8 cellular contexts compared by ENCODE assay signal in the genomic region with DNA sequence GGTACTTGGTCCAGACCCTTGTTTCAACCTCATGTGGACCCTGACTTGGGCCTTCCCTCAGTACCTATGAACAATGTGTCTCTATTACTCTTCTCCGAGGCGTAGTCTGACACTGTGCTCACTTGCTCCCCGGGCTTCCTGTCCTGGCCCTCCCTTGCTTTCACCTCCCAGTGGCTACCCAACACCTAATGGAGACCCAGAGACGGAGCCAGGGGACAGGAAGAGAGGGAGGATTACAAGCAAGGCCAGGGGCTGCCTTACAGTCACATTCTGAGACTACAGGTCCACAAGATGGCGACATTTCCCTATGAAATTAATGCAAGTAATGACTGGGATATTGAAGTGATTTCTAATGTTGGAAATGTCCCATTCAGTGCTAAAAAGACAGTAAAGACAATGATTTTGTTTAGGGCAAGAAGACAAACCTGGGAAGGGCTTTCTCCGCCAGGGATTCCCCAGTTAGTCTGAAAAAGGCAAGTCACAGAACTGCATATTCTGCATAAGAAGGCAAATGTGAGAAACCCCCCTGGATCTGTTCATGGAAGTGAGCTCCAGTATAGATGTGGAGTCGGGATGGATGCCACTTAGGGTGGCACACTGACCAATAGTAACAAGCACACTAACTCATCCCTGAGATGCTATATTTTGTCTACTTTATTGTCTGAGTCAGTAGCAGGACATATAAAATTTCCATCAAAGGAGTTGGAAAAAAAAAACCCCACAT. TPM values are rescaled to one million over a fixed set of nuclear protein-coding genes. Genes with fewer than 3 reads are reported as not detected.
DNase-seq lines count a peak whose midpoint lies in the region; ATAC-seq and TF ChIP-seq lines count a peak whose summit lies in the region.

No MANE protein-coding gene starts in this region.

- 59% methylated on average over 7 of the region's 7 CpGs for WGBS in lung, 2 donors

- no peak overlapping the region for H3K27ac ChIP-seq in lung (ENCODE audit: low read depth in 1 of 2, low read length in 1 of 2)

- no peaks in the 10 kb centered on the region for H3K9me3 ChIP-seq in lung (ENCODE audit: control insufficient read depth in 2 of 2, insufficient read depth in 1 of 2, low read length in 1 of 2)

- H3K4me1 ChIP-seq in lung (ENCODE audit: control insufficient read depth in 2 of 2, insufficient read depth in 2 of 2, low read length in 2 of 2) = no peaks in the 10 kb centered on the region

- no peak for TF ChIP-seq CTCF in lung (IDR thresholded peaks at IDR 0.05; ENCODE audit: control extremely low read depth, extremely low read depth)

- peak; percentile 46 for DNase-seq in DMS153 (lab: John Stamatoyannopoulos, UW)
- DNase-seq in NCI-H345 treated with DMSO at 0.1 percent for 48 hours (lab: John Stamatoyannopoulos, UW; ENCODE audit: unreplicated experiment) = peak; percentile 73
- peak; percentile 20 to 47 for DNase-seq in activated CD4-positive, alpha-beta T cell treated with anti-CD3 and anti-CD28 coated beads for 24 hours (ENCODE audit: low read depth in 2 of 2)
- peak; percentile 53 to 71 for DNase-seq in dermis microvascular lymphatic vessel endothelial cell (ENCODE audit: low read depth in 2 of 2)
- peak; percentile 42 for DNase-seq in lung (ENCODE audit: low spot score)
- DNase-seq in stimulated activated CD8-positive, alpha-beta memory T cell treated with anti-CD3 and anti-CD28 coated beads, Interleukin-4, amount 100 ng/mL, for 48 hours = peak; percentile 52

- H3K27me3 ChIP-seq in lung (ENCODE audit: control insufficient read depth, insufficient read depth) = no peaks in the 10 kb centered on the region

- H3K36me3 ChIP-seq in lung (ENCODE audit: control insufficient read depth in 2 of 2, insufficient read depth in 2 of 2, low read length in 2 of 2) = no peaks in the 10 kb centered on the region

- no peak overlapping the region for H3K4me3 ChIP-seq in lung

- ATAC-seq in HG02642 (IDR thresholded peaks at IDR 0.05; ENCODE audit: poor library complexity, unreplicated experiment) (peak; percentile 71), lung (ENCODE audit: insufficient read depth, low FRiP score) (no peak), GM19452 (IDR thresholded peaks at IDR 0.05; ENCODE audit: unreplicated experiment) (no peak)

RNA-seq across cellular contexts. Expression of a gene that starts 44.0 kb away (rescaled TPM):
- total RNA-seq in dermis microvascular lymphatic vessel endothelial cell (4.1 and 4.4 TPM in 2 replicates), lung (10 to 100 TPM in 1 of 2 donors, 1 to 10 TPM in 1; 7.5 to 13.9 TPM)
- polyA plus RNA-seq in lung = 1 to 10 TPM; 2.9 to 4.4 TPM
